Comparison of ENCODE assay signal across 1 cellular context in genomic region chr2:240560084-240560479, GRCh38.
TF ChIP-seq lines count a peak whose summit lies in the region.

Gene DUSP28 (plus strand): TSS chr2:240560357. CDS start chr2:240560685, 328 bp downstream.

TF ChIP-seq in K562, 482 proteins besides CTCF, POLR2A, EP300 and RAD21 (continued from another document and continues in another):
- peak; percentile 90 for TF ChIP-seq MGA (IDR thresholded peaks at IDR 0.05)
- TF ChIP-seq ZNF398 (CRISPR knock-in tag; IDR thresholded peaks at IDR 0.05): no peak
- peak; percentile 83 for TF ChIP-seq EGR1 (conservative IDR thresholded peaks at IDR 0.05)
- no peak for TF ChIP-seq HSF4 (CRISPR knock-in tag; IDR thresholded peaks at IDR 0.05; ENCODE audit: borderline replicate concordance)
- TF ChIP-seq NFXL1 (CRISPR knock-in tag; IDR thresholded peaks at IDR 0.05): no peak
- TF ChIP-seq, protein P1, sequence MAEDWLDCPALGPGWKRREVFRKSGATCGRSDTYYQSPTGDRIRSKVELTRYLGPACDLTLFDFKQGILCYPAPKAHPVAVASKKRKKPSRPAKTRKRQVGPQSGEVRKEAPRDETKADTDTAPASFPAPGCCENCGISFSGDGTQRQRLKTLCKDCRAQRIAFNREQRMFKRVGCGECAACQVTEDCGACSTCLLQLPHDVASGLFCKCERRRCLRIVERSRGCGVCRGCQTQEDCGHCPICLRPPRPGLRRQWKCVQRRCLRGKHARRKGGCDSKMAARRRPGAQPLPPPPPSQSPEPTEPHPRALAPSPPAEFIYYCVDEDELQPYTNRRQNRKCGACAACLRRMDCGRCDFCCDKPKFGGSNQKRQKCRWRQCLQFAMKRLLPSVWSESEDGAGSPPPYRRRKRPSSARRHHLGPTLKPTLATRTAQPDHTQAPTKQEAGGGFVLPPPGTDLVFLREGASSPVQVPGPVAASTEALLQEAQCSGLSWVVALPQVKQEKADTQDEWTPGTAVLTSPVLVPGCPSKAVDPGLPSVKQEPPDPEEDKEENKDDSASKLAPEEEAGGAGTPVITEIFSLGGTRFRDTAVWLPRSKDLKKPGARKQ (CRISPR knock-in tag; IDR thresholded peaks at IDR 0.05): no peak
- TF ChIP-seq MBD2 (IDR thresholded peaks at IDR 0.05; ENCODE audit: borderline replicate concordance, low read depth): no peak
- TF ChIP-seq CLOCK (CRISPR knock-in tag; IDR thresholded peaks at IDR 0.05; ENCODE audit: borderline replicate concordance): peak; percentile 85; the same call in 1 of the 2 replicates
- TF ChIP-seq AFF4 (CRISPR knock-in tag; IDR thresholded peaks at IDR 0.05): 0 out of 2 replicates have a peak, but pooled peaks have one; percentile 52
